8 cellular contexts compared by ENCODE assay signal in the genomic region with DNA sequence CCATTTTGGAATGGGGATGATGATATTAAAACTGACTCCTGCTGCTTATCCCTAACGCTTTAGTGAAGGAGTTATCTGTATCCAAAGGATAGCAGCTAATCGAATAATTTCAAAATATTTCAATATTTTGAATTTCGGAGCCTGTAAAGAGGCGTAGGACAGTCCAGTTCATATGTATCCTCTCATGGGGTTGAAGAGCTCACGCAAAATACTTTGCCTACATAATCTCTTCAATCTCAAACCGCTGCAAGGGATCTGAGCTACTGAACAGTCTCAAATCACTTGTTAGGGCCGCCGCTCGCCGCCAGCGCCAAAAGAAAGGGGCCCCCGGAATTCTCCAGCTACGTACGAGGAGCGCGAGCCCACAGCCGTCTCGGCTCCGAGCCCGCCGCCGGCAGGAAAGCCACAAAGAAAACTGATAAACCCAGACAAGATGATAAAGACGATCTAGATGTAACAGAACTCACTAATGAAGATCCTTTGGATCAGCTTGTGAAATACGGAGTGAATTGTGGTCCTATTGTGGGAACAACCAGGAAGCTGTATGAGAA. TPM values are rescaled to one million over a fixed set of nuclear protein-coding genes. Genes with fewer than 3 reads are reported as not detected.
A peak's percentile ranks its signal among the peaks of the same experiment; 100 is the strongest.
DNase-seq lines count a peak whose midpoint lies in the region; ATAC-seq and TF ChIP-seq lines count a peak whose summit lies in the region.

No MANE protein-coding gene starts in this region.

- intact Hi-C loops in activated CD8-positive, alpha-beta T cell treated with anti-CD3 and anti-CD28 coated beads for 36 hours (cut with micrococcal nuclease), result no loop called here
- intact Hi-C loops in esophagus squamous epithelium (cut with DNase I), result no loop called here

- POLR2A ChIA-PET in activated CD8-positive, alpha-beta T cell treated with anti-CD3 and anti-CD28 coated beads for 36 hours (lab: Charles Lee), result interaction anchor here (0.6 to 5.7 kb wide), 18 partner anchors 8 to 85 kb away, joined by 3 to 55 read pairs (median 6); partner anchors contain the start of genes GLG1 and MLKL
- POLR2A ChIA-PET in naive thymus-derived CD8-positive, alpha-beta T cell (lab: Charles Lee), result interaction anchor here (0.7 to 2.7 kb wide), 15 partner anchors 12 to 981 kb away, joined by 3 to 32 read pairs (median 5); partner anchors contain the start of genes GLG1, KARS1, MLKL and PSMD7

- peak overlapping the region; percentile 98 for H3K27ac Mint-ChIP-seq in activated CD8-positive, alpha-beta T cell treated with anti-CD3 and anti-CD28 coated beads for 36 hours
- H3K27ac Mint-ChIP-seq in naive thymus-derived CD8-positive, alpha-beta T cell, result peak overlapping the region; percentile 33 to 97 (median 93)

- H3K27me3 Mint-ChIP-seq in activated CD8-positive, alpha-beta T cell treated with anti-CD3 and anti-CD28 coated beads for 36 hours, result no peaks in the 10 kb centered on the region
- peaks cover 0 to 2% (median 0%) of the 10 kb centered on the region in 5 donors for H3K27me3 Mint-ChIP-seq in naive thymus-derived CD8-positive, alpha-beta T cell

- TF ChIP-seq POLR2A in esophagus squamous epithelium (IDR thresholded peaks at IDR 0.05) (no peak), tibial nerve (IDR thresholded peaks at IDR 0.05) (no peak)

- H3K4me3 ChIP-seq in KMS-11 (IDR thresholded peaks at IDR 0.05; ENCODE audit: insufficient read depth, low read depth, low read length), result no peak overlapping the region
- H3K4me3 ChIP-seq in esophagus squamous epithelium, result peak overlapping the region; percentile 38 to 93 (median 85)
- peak overlapping the region; percentile 58 to 98 (median 76) for H3K4me3 ChIP-seq in tibial nerve

- peak overlapping the region; percentile 85 for H3K4me3 Mint-ChIP-seq in activated CD8-positive, alpha-beta T cell treated with anti-CD3 and anti-CD28 coated beads for 36 hours
- peak overlapping the region; percentile 84 to 99 (median 91) for H3K4me3 Mint-ChIP-seq in naive thymus-derived CD8-positive, alpha-beta T cell

- 5 to 7% methylated on average over 8 to 24 of the region's 24 CpGs for WGBS in esophagus squamous epithelium, 2 donors
- WGBS in tibial nerve, 2 donors, result 4 to 13% methylated on average over 24 of the region's 24 CpGs

- DNase-seq in DMS53 (lab: John Stamatoyannopoulos, UW) (peak; percentile 58), esophagus squamous epithelium (lab: John Stamatoyannopoulos, UW) (no peak), tibial nerve (ENCODE audit: low spot score in 2 of 2) (no peak)
- DNase-seq in activated CD8-positive, alpha-beta T cell treated with anti-CD3 and anti-CD28 coated beads for 36 hours, result peak; percentile 60
- DNase-seq in naive thymus-derived CD8-positive, alpha-beta T cell, result peak in 8 of 10 donors; percentile 4 to 34 (median 18)

- H3K27ac ChIP-seq in KMS-11 (peak overlapping the region; percentile 80), esophagus squamous epithelium (peak overlapping the region in 3 of 4 donors; percentile 42 to 62 (median 45)), tibial nerve (peak overlapping the region; percentile 4 to 63 (median 28))

- H3K4me1 ChIP-seq in KMS-11 (ENCODE audit: low read depth, poor library complexity, severe bottlenecking) (peaks cover 18% of the 10 kb centered on the region), esophagus squamous epithelium (peaks cover 7 to 38% (median 16%) of the 10 kb centered on the region in 3 donors), tibial nerve (peaks cover 0 to 26% (median 7%) of the 10 kb centered on the region in 4 donors)

- H3K9me3 ChIP-seq in esophagus squamous epithelium, result no peaks in the 10 kb centered on the region
- H3K9me3 ChIP-seq in tibial nerve, result no peaks in the 10 kb centered on the region

- peak; percentile 7 for ATAC-seq in activated CD8-positive, alpha-beta T cell treated with anti-CD3 and anti-CD28 coated beads for 36 hours
- ATAC-seq in naive thymus-derived CD8-positive, alpha-beta T cell, result no peak
- ATAC-seq in GM19395 (IDR thresholded peaks at IDR 0.05; ENCODE audit: unreplicated experiment) (no peak), HG02759 (IDR thresholded peaks at IDR 0.05; ENCODE audit: unreplicated experiment) (no peak)

- H3K36me3 ChIP-seq in KMS-11 (ENCODE audit: insufficient read depth), result peaks cover 6% of the 10 kb centered on the region; the same call in 1 of the 2 replicates
- H3K36me3 ChIP-seq in esophagus squamous epithelium, result peaks cover 9 to 43% (median 10%) of the 10 kb centered on the region in 3 donors
- H3K36me3 ChIP-seq in tibial nerve, result peaks cover 0 to 44% (median 0%) of the 10 kb centered on the region in 3 donors

- peak in 1 of 2 donors; percentile 2 for TF ChIP-seq EP300 in tibial nerve (IDR thresholded peaks at IDR 0.05)

- peaks cover 43% of the 10 kb centered on the region for H3K79me2 ChIP-seq in KMS-11 (ENCODE audit: insufficient read depth, low read depth)

- peaks cover 33% of the 10 kb centered on the region for H3K4me1 Mint-ChIP-seq in activated CD8-positive, alpha-beta T cell treated with anti-CD3 and anti-CD28 coated beads for 36 hours (ENCODE audit: low read depth)
- peaks cover 20 to 44% (median 30%) of the 10 kb centered on the region in 4 donors for H3K4me1 Mint-ChIP-seq in naive thymus-derived CD8-positive, alpha-beta T cell

- H4K20me1 ChIP-seq in KMS-11 (ENCODE audit: insufficient read depth), result no peaks in the 10 kb centered on the region

- peaks cover 41% of the 10 kb centered on the region for H3K36me3 Mint-ChIP-seq in activated CD8-positive, alpha-beta T cell treated with anti-CD3 and anti-CD28 coated beads for 36 hours (ENCODE audit: low read depth)
- peaks cover 10 to 38% (median 19%) of the 10 kb centered on the region in 3 donors for H3K36me3 Mint-ChIP-seq in naive thymus-derived CD8-positive, alpha-beta T cell

- H2AFZ ChIP-seq in KMS-11 (ENCODE audit: low read depth), result peak overlapping the region; percentile 93

- H3K27me3 ChIP-seq in KMS-11 (ENCODE audit: insufficient read depth, low read depth), result no peaks in the 10 kb centered on the region
- no peaks in the 10 kb centered on the region for H3K27me3 ChIP-seq in esophagus squamous epithelium
- H3K27me3 ChIP-seq in tibial nerve, result no peaks in the 10 kb centered on the region

- H3K4me2 ChIP-seq in KMS-11, result peak overlapping the region; percentile 93

- TF ChIP-seq CTCF in KMS-11 (conservative IDR thresholded peaks at IDR 0.05; ENCODE audit: low read depth, low read length) (no peak), esophagus squamous epithelium (IDR thresholded peaks at IDR 0.05) (no peak), tibial nerve (IDR thresholded peaks at IDR 0.05) (no peak)
- TF ChIP-seq CTCF in activated CD8-positive, alpha-beta T cell treated with anti-CD3 and anti-CD28 coated beads for 36 hours (IDR thresholded peaks at IDR 0.05), result no peak

- H3K9me3 Mint-ChIP-seq in activated CD8-positive, alpha-beta T cell treated with anti-CD3 and anti-CD28 coated beads for 36 hours, result no peaks in the 10 kb centered on the region
- no peaks in the 10 kb centered on the region for H3K9me3 Mint-ChIP-seq in naive thymus-derived CD8-positive, alpha-beta T cell

- H3K9ac ChIP-seq in KMS-11, result peak overlapping the region; percentile 97

- CTCF ChIA-PET in activated CD8-positive, alpha-beta T cell treated with anti-CD3 and anti-CD28 coated beads for 36 hours (lab: Charles Lee), result interaction anchor here (1.0 to 2.4 kb wide), 5 partner anchors 8 to 60 kb away, joined by 3 to 10 read pairs (median 4); partner anchors contain the start of gene MLKL

RNA-seq across cellular contexts. Expression of gene RFWD3, which starts 0.6 kb away (rescaled TPM):
- 10 to 100 TPM; 96.5 to 99.8 TPM for total RNA-seq in activated CD8-positive, alpha-beta T cell treated with anti-CD3 and anti-CD28 coated beads for 36 hours
- total RNA-seq in esophagus squamous epithelium (10 to 100 TPM; 10.1 to 35.2 (median 16.7) TPM), tibial nerve (10 to 100 TPM; 13.5 to 32.8 (median 21.0) TPM)
- 10 to 100 TPM; 42.0 to 52.3 TPM for total RNA-seq in naive thymus-derived CD8-positive, alpha-beta T cell
- 10 to 100 TPM; 11.3 to 22.6 (median 11.7) TPM for polyA plus RNA-seq in naive thymus-derived CD8-positive, alpha-beta T cell

RNA-seq across cellular contexts. Expression of gene MLKL, which starts 33.4 kb away (rescaled TPM):
- 10 to 100 TPM; 18.5 to 18.8 TPM for total RNA-seq in activated CD8-positive, alpha-beta T cell treated with anti-CD3 and anti-CD28 coated beads for 36 hours
- 10 to 100 TPM; 12.4 to 33.9 (median 22.1) TPM for total RNA-seq in esophagus squamous epithelium
- 10 to 100 TPM; 19.8 to 20.6 TPM for total RNA-seq in naive thymus-derived CD8-positive, alpha-beta T cell
- polyA plus RNA-seq in naive thymus-derived CD8-positive, alpha-beta T cell, result 1 to 10 TPM; 7.3 to 9.3 (median 8.2) TPM
- 10 to 100 TPM in 2 of 4 donors, 1 to 10 TPM in 2; 4.8 to 22.8 (median 10.2) TPM for total RNA-seq in tibial nerve

Comparison
In these comparisons a context has a peak if more than half of its experiments do, and no peak if none do; other contexts are left out.
1. DNase-seq: peak in DMS53 (single experiment), activated CD8-positive, alpha-beta T cell treated with anti-CD3 and anti-CD28 coated beads for 36 hours (single experiment) and naive thymus-derived CD8-positive, alpha-beta T cell (8 of 10); none in esophagus squamous epithelium (single experiment) and tibial nerve (0 of 2).
2. H3K27ac ChIP-seq: peak in every context shown above with its lines; median percentile 80 in KMS-11; 45 in esophagus squamous epithelium; 28 in tibial nerve.